ENCODE assay signal across 29 cellular contexts in the genomic region with DNA sequence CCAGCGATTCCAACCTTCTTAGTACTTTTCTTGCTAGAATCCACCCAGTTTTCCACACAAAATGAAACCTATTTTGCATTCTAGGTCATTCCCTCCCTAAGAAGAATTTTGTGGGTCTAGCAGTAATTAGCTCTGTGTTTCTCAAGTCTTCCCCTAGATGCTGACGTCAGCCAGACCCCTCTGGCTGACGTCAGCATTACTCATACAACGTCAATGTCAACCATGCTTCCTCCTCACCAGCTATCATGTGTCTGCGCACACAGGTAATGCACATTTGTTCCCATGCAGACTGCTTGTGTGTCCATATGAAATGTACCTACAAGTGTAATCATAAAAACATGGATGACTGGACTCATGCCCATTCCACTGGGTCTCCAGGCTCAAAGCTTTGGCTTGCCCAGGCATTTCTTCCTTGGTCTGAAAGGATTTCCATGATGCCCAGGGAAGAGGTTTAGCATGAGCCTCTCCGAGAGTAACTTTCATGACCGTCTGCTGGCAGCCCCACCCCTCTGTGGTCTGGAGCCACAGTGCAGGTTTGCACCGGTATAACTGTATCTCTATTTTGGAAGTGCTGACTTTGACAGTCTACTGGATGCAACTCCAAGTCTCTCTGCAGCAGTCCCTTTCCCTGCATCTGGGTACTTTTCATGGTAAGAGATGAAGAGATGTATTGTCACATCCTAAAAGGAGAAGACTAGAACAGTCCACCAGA. TPM values are rescaled to one million over a fixed set of nuclear protein-coding genes. Genes with fewer than 3 reads are reported as not detected.
"Had no signal": no experiment of that assay in that cellular context is flagged by ENCODE, and none has a peak within 500 bp of the region (broad histone marks: within the 10 kb centered on the region; RNA-seq: fewer than 3 reads in every experiment).

No MANE protein-coding gene starts in this region.

- DNase-seq: activated CD4-positive, alpha-beta memory T cell treated with anti-CD3 and anti-CD28 coated beads for 36 hours; activated CD4-positive, alpha-beta T cell treated with anti-CD3 and anti-CD28 coated beads, Interleukin-2, amount 10 ng/mL, durations not matched to agents 24 days and 14 days; activated naive CD8-positive, alpha-beta T cell treated with anti-CD3 and anti-CD28 coated beads, Interleukin-2, amount 50 U/mL, for 24 hours; activated T-cell treated with anti-CD3 and anti-CD28 coated beads, Interleukin-2, amount 50 U/mL, for 4 hours; amygdala; cerebellar nuclear complex; effector memory CD8-positive, alpha-beta T cell; erythroblast; foreskin fibroblast; head of caudate nucleus; hippocampal formation; kidney; midbrain; naive thymus-derived CD4-positive, alpha-beta T cell; ovary; stimulated activated CD4-positive, alpha-beta T cell treated with anti-CD3 and anti-CD28 coated beads, Interleukin-4, amount 100 ng/mL, for 4 hours; stimulated activated CD8-positive, alpha-beta memory T cell treated with anti-CD3 and anti-CD28 coated beads, Interleukin-4, amount 100 ng/mL, for 48 hours; stimulated activated naive B cell treated with anti-CD40 and anti-IgM and Interleukin-4, amounts not matched to agents 10 μg/mL and 1 μg/mL and 100 μg/mL, for 72 hours; stomach; T-helper 9 cell had no signal

- H3K36me3 ChIP-seq: ovary, suprapubic skin, tibial nerve had no signal

- H3K4me1 ChIP-seq: stomach, suprapubic skin, tibial nerve had no signal

- ATAC-seq: activated CD4-positive, CD25-positive, alpha-beta regulatory T cell treated with anti-CD3 and anti-CD28 coated beads, Interleukin-2, amount 50 U/mL, for 24 hours; activated naive CD8-positive, alpha-beta T cell treated with anti-CD3 and anti-CD28 coated beads, Interleukin-2, amount 50 U/mL, for 24 hours; activated T-cell treated with anti-CD3 and anti-CD28 coated beads, Interleukin-2, amount 50 U/mL, for 4 hours; effector memory CD8-positive, alpha-beta T cell; naive thymus-derived CD4-positive, alpha-beta T cell; sciatic nerve; stimulated activated naive B cell treated with anti-CD40 and anti-IgM and Interleukin-4, amounts not matched to agents 10 μg/mL and 1 μg/mL and 100 μg/mL, for 72 hours had no signal

- H3K4me3 ChIP-seq: coronary artery, ovary, skin epidermis, stomach, suprapubic skin, tibial nerve had no signal

- H3K27ac ChIP-seq: coronary artery, ovary, skin epidermis, stomach, suprapubic skin, tibial nerve, VCaP had no signal

- H3K27me3 ChIP-seq: ovary, tibial nerve had no signal

- H3K9me3 ChIP-seq: ovary had no signal

RNA-seq across cellular contexts. Expression of a gene that starts 58.6 kb away (rescaled TPM):
- total RNA-seq: activated T-cell treated with anti-CD3 and anti-CD28 coated beads, Interleukin-2, amount 50 U/mL, for 4 hours; activated T-helper 2 cell treated with anti-CD3 and anti-CD28 coated beads, Interferon-gamma antibody, Interleukin-2, Interleukin-4, amounts not matched to agents 10 μg/mL and 5 μg/mL and 100 μg/mL, durations not matched to agents 14 hours and 24 hours and 36 hours; fibroblast of lung had no signal
- polyA plus RNA-seq: fibroblast of lung; naive thymus-derived CD4-positive, alpha-beta T cell had no signal
